ENCODE assay signal across 1 cellular context in the genomic region with DNA sequence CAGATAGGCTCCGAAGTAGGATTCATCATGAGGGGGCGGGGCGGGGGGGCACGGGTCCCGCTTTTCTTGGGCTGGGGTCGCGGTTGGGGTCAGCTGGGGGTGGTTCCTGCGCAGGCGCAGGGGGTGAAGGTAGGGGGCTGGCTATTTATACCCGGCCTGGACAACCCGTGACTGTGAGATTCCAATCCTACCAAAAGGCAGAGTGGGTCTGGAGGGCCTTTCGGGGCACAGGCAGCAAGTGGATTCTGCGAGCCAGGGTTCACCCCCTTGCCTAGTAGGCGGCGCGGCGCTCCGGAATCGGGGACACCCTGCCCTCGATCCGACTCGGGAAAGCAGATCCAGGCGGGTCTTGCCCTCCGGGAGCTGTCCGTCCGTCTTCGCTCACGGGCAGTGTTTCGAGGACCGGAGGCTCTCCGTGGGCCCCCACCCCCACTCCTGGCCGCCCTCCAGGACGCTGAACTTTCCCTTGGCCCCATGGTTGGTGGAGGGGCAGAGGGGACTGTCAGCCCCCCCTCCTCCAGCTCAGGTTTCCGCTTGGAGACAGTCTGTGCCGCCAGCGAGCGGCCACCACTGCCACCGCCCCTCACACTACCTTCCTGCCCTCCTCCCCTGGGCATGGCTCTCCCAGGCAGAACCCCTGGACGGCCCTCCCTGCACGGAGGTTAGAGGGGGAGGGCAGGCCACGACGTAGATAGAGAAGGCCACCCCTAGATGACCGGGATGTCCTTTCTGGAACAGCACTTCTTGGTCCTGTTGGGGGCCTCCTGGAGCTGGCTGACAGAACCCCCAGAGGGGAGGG.
TF ChIP-seq lines count a peak whose summit lies in the region.

No MANE protein-coding gene starts in this region.

TF ChIP-seq in K562, 482 proteins besides CTCF, POLR2A, EP300 and RAD21:
- no peak for TF ChIP-seq ZNF561 (CRISPR knock-in tag; conservative IDR thresholded peaks at IDR 0.05)
- no peak for TF ChIP-seq ZNF431 (CRISPR knock-in tag; IDR thresholded peaks at IDR 0.05)
- TF ChIP-seq, protein P1, sequence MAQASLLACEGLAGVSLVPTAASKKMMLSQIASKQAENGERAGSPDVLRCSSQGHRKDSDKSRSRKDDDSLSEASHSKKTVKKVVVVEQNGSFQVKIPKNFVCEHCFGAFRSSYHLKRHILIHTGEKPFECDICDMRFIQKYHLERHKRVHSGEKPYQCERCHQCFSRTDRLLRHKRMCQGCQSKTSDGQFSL (CRISPR knock-in tag; IDR thresholded peaks at IDR 0.05): peak; percentile 72
- TF ChIP-seq, protein P1 (tag; IDR thresholded peaks at IDR 0.05): no peak
- no peak for TF ChIP-seq ZFPM2 (CRISPR knock-in tag; IDR thresholded peaks at IDR 0.05)
- TF ChIP-seq FOXP1 (CRISPR knock-in tag; IDR thresholded peaks at IDR 0.05): no peak
- no peak for TF ChIP-seq NFYB (IDR thresholded peaks at IDR 0.05; ENCODE audit: extremely low read depth, insufficient read length)
- no peak for TF ChIP-seq ILK (tag; IDR thresholded peaks at IDR 0.05; ENCODE audit: borderline replicate concordance, low read depth)
- no peak for TF ChIP-seq NR2F6 (CRISPR knock-in tag; IDR thresholded peaks at IDR 0.05)
- TF ChIP-seq ZNF778 (CRISPR knock-in tag; IDR thresholded peaks at IDR 0.05): no peak
- TF ChIP-seq NRF1 (conservative IDR thresholded peaks at IDR 0.05 in 1 of 2, IDR thresholded peaks at IDR 0.05 in 1 of 2): peak; percentile 77 to 80
- TF ChIP-seq ZNF445 (CRISPR knock-in tag; IDR thresholded peaks at IDR 0.05; ENCODE audit: low read depth): no peak
- TF ChIP-seq NCOA1 (IDR thresholded peaks at IDR 0.05; ENCODE audit: low read depth): no peak
- peak; percentile 72 for TF ChIP-seq NFIC (IDR thresholded peaks at IDR 0.05)
- no peak for TF ChIP-seq CBFA2T3 (IDR thresholded peaks at IDR 0.05)
- no peak for TF ChIP-seq PATZ1 (CRISPR knock-in tag; IDR thresholded peaks at IDR 0.05; ENCODE audit: borderline replicate concordance)
- TF ChIP-seq TCF15 (CRISPR knock-in tag; IDR thresholded peaks at IDR 0.05): no peak
- TF ChIP-seq UBTF (IDR thresholded peaks at IDR 0.05; ENCODE audit: borderline replicate concordance in 1 of 2, low read depth in 2 of 2, low read length in 2 of 2): no peak
- TF ChIP-seq EWSR1 (IDR thresholded peaks at IDR 0.05; ENCODE audit: borderline replicate concordance, low read depth, partially characterized antibody): no peak
- no peak for TF ChIP-seq ID3 (CRISPR knock-in tag; IDR thresholded peaks at IDR 0.05)
- no peak for TF ChIP-seq ID3 (tag; IDR thresholded peaks at IDR 0.05)
- TF ChIP-seq ATF3 (IDR thresholded peaks at IDR 0.05): no peak
- no peak for TF ChIP-seq ATF3 (CRISPR knock-in tag; conservative IDR thresholded peaks at IDR 0.05)
- TF ChIP-seq SRSF7 (optimal IDR thresholded peaks at IDR 0.05; ENCODE audit: low read depth, low read length): no peak
- no peak for TF ChIP-seq ELF1 (tag; IDR thresholded peaks at IDR 0.05)
- no peak for TF ChIP-seq JUND (IDR thresholded peaks at IDR 0.05; ENCODE audit: borderline replicate concordance, low read depth, low read length)
- TF ChIP-seq JUND (tag; IDR thresholded peaks at IDR 0.05; ENCODE audit: borderline replicate concordance, low read depth, low read length): no peak
- no peak for TF ChIP-seq TAF7 (tag; IDR thresholded peaks at IDR 0.05)
- TF ChIP-seq IRF1 (CRISPR knock-in tag; IDR thresholded peaks at IDR 0.05; ENCODE audit: borderline replicate concordance): no peak
- TF ChIP-seq DDX20 (tag; IDR thresholded peaks at IDR 0.05; ENCODE audit: low read depth): no peak
- no peak for TF ChIP-seq KLF10 (CRISPR knock-in tag; IDR thresholded peaks at IDR 0.05)
- no peak for TF ChIP-seq KDM4B (IDR thresholded peaks at IDR 0.05; ENCODE audit: borderline replicate concordance in 2 of 2, low read depth in 1 of 2)
- no peak for TF ChIP-seq ZNF764 (CRISPR knock-in tag; IDR thresholded peaks at IDR 0.05; ENCODE audit: low read depth)
- TF ChIP-seq NR2C1 (IDR thresholded peaks at IDR 0.05): no peak
- TF ChIP-seq NR2C1 (tag; IDR thresholded peaks at IDR 0.05): no peak
- TF ChIP-seq, protein P2, sequence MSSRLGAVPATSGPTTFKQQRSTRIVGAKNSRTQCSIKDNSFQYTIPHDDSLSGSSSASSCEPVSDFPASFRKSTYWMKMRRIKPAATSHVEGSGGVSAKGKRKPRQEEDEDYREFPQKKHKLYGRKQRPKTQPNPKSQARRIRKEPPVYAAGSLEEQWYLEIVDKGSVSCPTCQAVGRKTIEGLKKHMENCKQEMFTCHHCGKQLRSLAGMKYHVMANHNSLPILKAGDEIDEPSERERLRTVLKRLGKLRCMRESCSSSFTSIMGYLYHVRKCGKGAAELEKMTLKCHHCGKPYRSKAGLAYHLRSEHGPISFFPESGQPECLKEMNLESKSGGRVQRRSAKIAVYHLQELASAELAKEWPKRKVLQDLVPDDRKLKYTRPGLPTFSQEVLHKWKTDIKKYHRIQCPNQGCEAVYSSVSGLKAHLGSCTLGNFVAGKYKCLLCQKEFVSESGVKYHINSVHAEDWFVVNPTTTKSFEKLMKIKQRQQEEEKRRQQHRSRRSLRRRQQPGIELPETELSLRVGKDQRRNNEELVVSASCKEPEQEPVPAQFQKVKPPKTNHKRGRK (tag; IDR thresholded peaks at IDR 0.05): no peak
- TF ChIP-seq EP400 (IDR thresholded peaks at IDR 0.05): 0 out of 2 replicates have a peak, but pooled peaks have one; percentile 17
- TF ChIP-seq L3MBTL2 (IDR thresholded peaks at IDR 0.05): 0 out of 2 replicates have a peak, but pooled peaks have one; percentile 3
- TF ChIP-seq SNRNP70 (optimal IDR thresholded peaks at IDR 0.05; ENCODE audit: low read depth, low read length): no peak
- TF ChIP-seq CSDE1 (IDR thresholded peaks at IDR 0.05): no peak
- no peak for TF ChIP-seq CCAR2 (IDR thresholded peaks at IDR 0.05; ENCODE audit: low read depth, low read length)
- no peak for TF ChIP-seq CBX3 (IDR thresholded peaks at IDR 0.05; ENCODE audit: borderline replicate concordance in 1 of 2, low read length in 2 of 2)
- TF ChIP-seq SIN3B (IDR thresholded peaks at IDR 0.05; ENCODE audit: low read depth): peak; percentile 18; the same call in 1 of the 2 replicates
- TF ChIP-seq, protein P3, sequence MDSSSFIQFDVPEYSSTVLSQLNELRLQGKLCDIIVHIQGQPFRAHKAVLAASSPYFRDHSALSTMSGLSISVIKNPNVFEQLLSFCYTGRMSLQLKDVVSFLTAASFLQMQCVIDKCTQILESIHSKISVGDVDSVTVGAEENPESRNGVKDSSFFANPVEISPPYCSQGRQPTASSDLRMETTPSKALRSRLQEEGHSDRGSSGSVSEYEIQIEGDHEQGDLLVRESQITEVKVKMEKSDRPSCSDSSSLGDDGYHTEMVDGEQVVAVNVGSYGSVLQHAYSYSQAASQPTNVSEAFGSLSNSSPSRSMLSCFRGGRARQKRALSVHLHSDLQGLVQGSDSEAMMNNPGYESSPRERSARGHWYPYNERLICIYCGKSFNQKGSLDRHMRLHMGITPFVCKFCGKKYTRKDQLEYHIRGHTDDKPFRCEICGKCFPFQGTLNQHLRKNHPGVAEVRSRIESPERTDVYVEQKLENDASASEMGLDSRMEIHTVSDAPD (CRISPR knock-in tag; IDR thresholded peaks at IDR 0.05): no peak
- TF ChIP-seq C11orf30 (IDR thresholded peaks at IDR 0.05; ENCODE audit: low read depth): no peak
